ENCODE assay signal across 8 cellular contexts in genomic region chr16:81523387-81524115, GRCh38.
DNase-seq lines count a peak whose midpoint lies in the region; ATAC-seq, FAIRE-seq and TF ChIP-seq lines count a peak whose summit lies in the region.

No MANE protein-coding gene starts in this region.

- no peak overlapping the region for H3K23ac ChIP-seq in trophoblast cell (ENCODE audit: low read length)

- no peak overlapping the region for H4K12ac ChIP-seq in trophoblast cell (ENCODE audit: low read depth, low read length)

- H2BK5ac ChIP-seq in trophoblast cell (ENCODE audit: low read depth, low read length, poor library complexity), result no peak overlapping the region

- no peak overlapping the region for H3K18ac ChIP-seq in trophoblast cell (ENCODE audit: low read length)

- ATAC-seq in HG03469 (IDR thresholded peaks at IDR 0.05; ENCODE audit: unreplicated experiment) (no peak), HG02981 (IDR thresholded peaks at IDR 0.05; ENCODE audit: unreplicated experiment) (no peak), sciatic nerve (no peak)

- WGBS in trophoblast cell (ENCODE audit: extremely low coverage, insufficient coverage, insufficient read length), result no CpG with 5 or more reads among the region's 20 CpGs

- intact Hi-C loops in sciatic nerve (cut with DNase I), result no loop called here

- no peak overlapping the region for H4K91ac ChIP-seq in trophoblast cell (ENCODE audit: low read depth, low read length)

- no peak overlapping the region for H3K4me2 ChIP-seq in trophoblast cell (ENCODE audit: low read length)

- H4K8ac ChIP-seq in trophoblast cell (ENCODE audit: low read depth, low read length), result no peak overlapping the region

- peaks cover 10% of the 10 kb centered on the region for H3K79me1 ChIP-seq in trophoblast cell (ENCODE audit: low read length)

- TF ChIP-seq CTCF in epithelial cell of esophagus (IDR thresholded peaks at IDR 0.05; ENCODE audit: insufficient read depth, low read depth, low read length, missing control alignments), result no peak

- H2AK5ac ChIP-seq in trophoblast cell (ENCODE audit: low read length), result no peak overlapping the region

- no peak overlapping the region for H3K14ac ChIP-seq in trophoblast cell (ENCODE audit: low read length)

- H3K4me1 ChIP-seq in trophoblast cell (ENCODE audit: control insufficient read depth in 1 of 2, insufficient read depth in 2 of 2, low read length in 2 of 2), result peaks cover 15 to 27% of the 10 kb centered on the region in 2 experiments

- no peak overlapping the region for H3K4ac ChIP-seq in trophoblast cell (ENCODE audit: low read depth, low read length)

- H3K27me3 ChIP-seq in trophoblast cell (ENCODE audit: insufficient read depth, low read length), result no peaks in the 10 kb centered on the region

- H2BK120ac ChIP-seq in trophoblast cell (ENCODE audit: insufficient read depth, low read length, poor library complexity), result no peak overlapping the region

- H3K27ac ChIP-seq in trophoblast cell (ENCODE audit: low read depth, low read length), result no peak overlapping the region

- H3K9ac ChIP-seq in trophoblast cell (ENCODE audit: low read length), result no peak overlapping the region

- H2BK12ac ChIP-seq in trophoblast cell (ENCODE audit: low read length), result no peak overlapping the region

- H3K4me3 ChIP-seq in epithelial cell of esophagus (ENCODE audit: low read length), result no peak overlapping the region
- no peak overlapping the region for H3K4me3 ChIP-seq in trophoblast cell (ENCODE audit: low read depth, low read length)

- H3K79me2 ChIP-seq in trophoblast cell (ENCODE audit: control insufficient read depth, insufficient read depth, low read length, poor library complexity), result peaks cover 2% of the 10 kb centered on the region

- H2AFZ ChIP-seq in trophoblast cell (ENCODE audit: insufficient read depth, low read length, poor library complexity), result no peak overlapping the region

- DNase-seq in EL (peak; percentile 81), RCC 7860 (ENCODE audit: low spot score) (peak; percentile 69), epithelial cell of esophagus (ENCODE audit: low read depth) (peak; percentile 98), trophoblast cell (peak; percentile 83 to 86), ecto neural progenitor cell (ENCODE audit: low spot score) (no peak), sciatic nerve (ENCODE audit: low spot score) (no peak)

- FAIRE-seq in RCC 7860 (lab: Jason Lieb, UNC), result peak; percentile 74

- H3K36me3 ChIP-seq in trophoblast cell (ENCODE audit: control insufficient read depth in 1 of 2, insufficient read depth in 2 of 2, low read length in 2 of 2), result peaks cover 4 to 5% of the 10 kb centered on the region in 2 experiments

- H3K9me3 ChIP-seq in trophoblast cell (ENCODE audit: insufficient read depth, low read depth, low read length), result no peaks in the 10 kb centered on the region

Comparison
In these comparisons a context has a peak if more than half of its experiments do, and no peak if none do; other contexts are left out.
1. DNase-seq: peak in EL (single experiment), RCC 7860 (single experiment), epithelial cell of esophagus (single experiment) and trophoblast cell (2 of 2); none in ecto neural progenitor cell (single experiment) and sciatic nerve (single experiment).